ENCODE assay signal across 8 cellular contexts in genomic region chr9:109640232-109641078, GRCh38.
DNase-seq lines count a peak whose midpoint lies in the region; ATAC-seq and TF ChIP-seq lines count a peak whose summit lies in the region.

No MANE protein-coding gene starts in this region.

- no peaks in the 10 kb centered on the region for H3K4me1 Mint-ChIP-seq in activated T-helper 2 cell treated with anti-CD3 and anti-CD28 coated beads, Interferon-gamma antibody, Interleukin-2, Interleukin-4, amounts not matched to agents 10 μg/mL and 5 μg/mL and 100 μg/mL, durations not matched to agents 14 hours and 24 hours and 36 hours (ENCODE audit: low read depth)

- peak overlapping the region; percentile 75 for H3K9ac ChIP-seq in endocrine pancreas (ENCODE audit: control insufficient read depth, insufficient read depth, low read length)

- no peak for TF ChIP-seq CTCF in upper lobe of right lung (IDR thresholded peaks at IDR 0.05)

- no peak overlapping the region for H3K27ac ChIP-seq in upper lobe of right lung

- H3K36me3 Mint-ChIP-seq in activated T-helper 2 cell treated with anti-CD3 and anti-CD28 coated beads, Interferon-gamma antibody, Interleukin-2, Interleukin-4, amounts not matched to agents 10 μg/mL and 5 μg/mL and 100 μg/mL, durations not matched to agents 14 hours and 24 hours and 36 hours (ENCODE audit: low read depth): no peaks in the 10 kb centered on the region

- no peaks in the 10 kb centered on the region for H3K36me3 ChIP-seq in endocrine pancreas (ENCODE audit: control insufficient read depth, insufficient read depth, low read length)
- no peaks in the 10 kb centered on the region for H3K36me3 ChIP-seq in upper lobe of right lung

- H3K9me3 ChIP-seq in endocrine pancreas (ENCODE audit: control insufficient read depth, low read length) (no peaks in the 10 kb centered on the region), upper lobe of right lung (no peaks in the 10 kb centered on the region)

- peak overlapping the region; percentile 70 for H3K4me3 ChIP-seq in endocrine pancreas (ENCODE audit: control insufficient read depth, insufficient read depth, low read length)
- peak overlapping the region; percentile 40 for H3K4me3 ChIP-seq in upper lobe of right lung

- H3K4me1 ChIP-seq in endocrine pancreas (ENCODE audit: control insufficient read depth, insufficient read depth, low read length): no peaks in the 10 kb centered on the region
- H3K4me1 ChIP-seq in upper lobe of right lung: peaks cover 12% of the 10 kb centered on the region

- no peak overlapping the region for H3K27ac Mint-ChIP-seq in activated T-helper 2 cell treated with anti-CD3 and anti-CD28 coated beads, Interferon-gamma antibody, Interleukin-2, Interleukin-4, amounts not matched to agents 10 μg/mL and 5 μg/mL and 100 μg/mL, durations not matched to agents 14 hours and 24 hours and 36 hours

- H3K9me3 Mint-ChIP-seq in activated T-helper 2 cell treated with anti-CD3 and anti-CD28 coated beads, Interferon-gamma antibody, Interleukin-2, Interleukin-4, amounts not matched to agents 10 μg/mL and 5 μg/mL and 100 μg/mL, durations not matched to agents 14 hours and 24 hours and 36 hours: no peaks in the 10 kb centered on the region

- peak; percentile 78 for DNase-seq in H4 (ENCODE audit: low spot score)
- peak; percentile 50 to 73 for DNase-seq in NCI-H526 (lab: John Stamatoyannopoulos, UW)
- peak; percentile 50 for DNase-seq in medulla oblongata (ENCODE audit: extremely low spot score)
- peak; percentile 68 for DNase-seq in upper lobe of right lung
- no peak for DNase-seq in cortex of kidney (lab: John Stamatoyannopoulos, UW)
- no peak for DNase-seq in activated T-helper 2 cell treated with anti-CD3 and anti-CD28 coated beads, Interferon-gamma antibody, Interleukin-2, Interleukin-4, amounts not matched to agents 10 μg/mL and 5 μg/mL and 100 μg/mL, durations not matched to agents 14 hours and 24 hours and 36 hours (ENCODE audit: low spot score)

- H3K4me3 Mint-ChIP-seq in activated T-helper 2 cell treated with anti-CD3 and anti-CD28 coated beads, Interferon-gamma antibody, Interleukin-2, Interleukin-4, amounts not matched to agents 10 μg/mL and 5 μg/mL and 100 μg/mL, durations not matched to agents 14 hours and 24 hours and 36 hours (ENCODE audit: low read depth): no peak overlapping the region

- intact Hi-C loops in upper lobe of right lung (cut with DNase I): no loop called here
- intact Hi-C loops in activated T-helper 2 cell treated with anti-CD3 and anti-CD28 coated beads, Interferon-gamma antibody, Interleukin-2, Interleukin-4, amounts not matched to agents 10 μg/mL and 5 μg/mL and 100 μg/mL, durations not matched to agents 14 hours and 24 hours and 36 hours (cut with micrococcal nuclease): no loop called here

- ATAC-seq in upper lobe of right lung: peak; percentile 70
- no peak for ATAC-seq in GM19351 (IDR thresholded peaks at IDR 0.05; ENCODE audit: unreplicated experiment)

- no peaks in the 10 kb centered on the region for H3K27me3 ChIP-seq in endocrine pancreas (ENCODE audit: control insufficient read depth, insufficient read depth, low read length)
- peaks cover 47% of the 10 kb centered on the region for H3K27me3 ChIP-seq in upper lobe of right lung

- peaks cover 46% of the 10 kb centered on the region for H3K27me3 Mint-ChIP-seq in activated T-helper 2 cell treated with anti-CD3 and anti-CD28 coated beads, Interferon-gamma antibody, Interleukin-2, Interleukin-4, amounts not matched to agents 10 μg/mL and 5 μg/mL and 100 μg/mL, durations not matched to agents 14 hours and 24 hours and 36 hours (ENCODE audit: low read depth)

Comparison
In these comparisons a context has a peak if more than half of its experiments do, and no peak if none do; other contexts are left out.
1. DNase-seq: peak in H4 (single experiment), NCI-H526 (2 of 2), medulla oblongata (single experiment) and upper lobe of right lung (single experiment); none in cortex of kidney (single experiment) and activated T-helper 2 cell treated with anti-CD3 and anti-CD28 coated beads, Interferon-gamma antibody, Interleukin-2, Interleukin-4, amounts not matched to agents 10 μg/mL and 5 μg/mL and 100 μg/mL, durations not matched to agents 14 hours and 24 hours and 36 hours (single experiment).